ENCODE assay signal across 30 cellular contexts in genomic region chr5:1785984-1786383, GRCh38.
"Had no signal": no experiment of that assay in that cellular context is flagged by ENCODE, and none has a peak within 500 bp of the region (broad histone marks: within the 10 kb centered on the region; RNA-seq: fewer than 3 reads in every experiment).

No MANE protein-coding gene starts in this region.

- H3K27ac ChIP-seq: brain microvascular endothelial cell, heart right ventricle, right lobe of liver, stomach, thyroid gland, upper lobe of left lung, WERI-Rb-1 had no signal

- H3K4me3 ChIP-seq: heart right ventricle, right lobe of liver, stomach, thyroid gland, upper lobe of left lung had no signal

- H3K27me3 ChIP-seq: brain microvascular endothelial cell, right lobe of liver, thyroid gland, upper lobe of left lung had no signal

- FAIRE-seq: astrocyte, small intestine had no signal

- DNase-seq: activated CD4-positive, alpha-beta memory T cell treated with anti-CD3 and anti-CD28 coated beads, Interleukin-2, amount 10 ng/mL, durations not matched to agents 7 days and 5 days; activated CD4-positive, alpha-beta T cell treated with anti-CD3 and anti-CD28 coated beads for 48 hours; activated CD8-positive, alpha-beta memory T cell treated with anti-CD3 and anti-CD28 coated beads, Interleukin-2, amount 50 U/mL, for 48 hours; activated gamma-delta T cell; activated naive CD4-positive, alpha-beta T cell treated with anti-CD3 and anti-CD28 coated beads, Interleukin-2, amount 10 ng/mL, durations not matched to agents 7 days and 5 days; activated naive CD8-positive, alpha-beta T cell treated with anti-CD3 and anti-CD28 coated beads, Interleukin-2, amount 10 ng/mL, durations not matched to agents 7 days and 5 days; activated T-cell treated with anti-CD3 and anti-CD28 coated beads, Interleukin-2, amount 50 U/mL, for 24 hours; brain microvascular endothelial cell; caudate nucleus; endodermal cell; foreskin fibroblast; heart right ventricle; midbrain; naive thymus-derived CD4-positive, alpha-beta T cell; nucleus accumbens; small intestine; stimulated activated CD4-positive, alpha-beta T cell treated with anti-CD3 and anti-CD28 coated beads, Interleukin-1b, Interleukin-23, amount 100 ng/mL, for 48 hours; stimulated activated CD4-positive, alpha-beta T cell treated with anti-CD3 and anti-CD28 coated beads, Interleukin-4, amount 100 ng/mL, for 4 hours; stimulated activated CD8-positive, alpha-beta memory T cell treated with anti-CD3 and anti-CD28 coated beads, Interleukin-4, amount 100 ng/mL, for 48 hours; stimulated activated naive B cell treated with anti-CD40 and anti-IgM and Interleukin-4, amounts not matched to agents 10 μg/mL and 1 μg/mL and 100 μg/mL, for 72 hours; stomach; SW 1271; T-helper 9 cell; thyroid gland; upper lobe of left lung; WERI-Rb-1 had no signal

- ATAC-seq: activated CD4-positive, CD25-positive, alpha-beta regulatory T cell treated with anti-CD3 and anti-CD28 coated beads, Interleukin-2, amount 50 U/mL, for 24 hours; esophagus mucosa; heart right ventricle; naive thymus-derived CD4-positive, alpha-beta T cell; right lobe of liver; stimulated activated naive B cell treated with anti-CD40 and anti-IgM and Interleukin-4, amounts not matched to agents 10 μg/mL and 1 μg/mL and 100 μg/mL, for 72 hours had no signal

- H3K9me3 ChIP-seq: heart right ventricle, right lobe of liver, stomach, thyroid gland, upper lobe of left lung had no signal

- H3K4me1 ChIP-seq: right lobe of liver, thyroid gland, upper lobe of left lung had no signal

- H3K36me3 ChIP-seq: brain microvascular endothelial cell, heart right ventricle, right lobe of liver, stomach, thyroid gland, upper lobe of left lung, WERI-Rb-1 had no signal
